Comparison of ENCODE assay signal across 10 cellular contexts in genomic region chr11:125262825-125263218, GRCh38.
A peak's percentile ranks its signal among the peaks of the same experiment; 100 is the strongest.
DNase-seq lines count a peak whose midpoint lies in the region; ATAC-seq and TF ChIP-seq lines count a peak whose summit lies in the region.
"Had no signal": no experiment of that assay in that cellular context is flagged by ENCODE, and none has a peak within 500 bp of the region (broad histone marks: within the 10 kb centered on the region; RNA-seq: fewer than 3 reads in every experiment).

No MANE protein-coding gene starts in this region.

- peaks cover 48% of the 10 kb centered on the region for H3K27me3 Mint-ChIP-seq in stimulated activated memory B cell treated with anti-CD40 and anti-IgM and Interleukin-4, amounts not matched to agents 10 μg/mL and 1 μg/mL and 100 μg/mL, for 72 hours

- TF ChIP-seq EP300 in upper lobe of left lung (IDR thresholded peaks at IDR 0.05): no peak

- H3K9me3 ChIP-seq in Panc1 (ENCODE audit: control insufficient read depth, insufficient read depth, low read depth, low read length): no peaks in the 10 kb centered on the region
- H3K9me3 ChIP-seq in mucosa of rectum (ENCODE audit: control insufficient read depth in 2 of 2, low read length in 2 of 2): no peaks in the 10 kb centered on the region
- no peaks in the 10 kb centered on the region for H3K9me3 ChIP-seq in upper lobe of left lung

- H3K4me3 ChIP-seq in Panc1 (ENCODE audit: low read depth in 2 of 2, low read length in 2 of 2) (no peak overlapping the region), foreskin fibroblast (ENCODE audit: low read depth in 1 of 2, low read length in 2 of 2) (no peak overlapping the region), mucosa of rectum (ENCODE audit: low read length in 2 of 2) (no peak overlapping the region), upper lobe of left lung (no peak overlapping the region)

- CTCF ChIA-PET in Panc1 (lab: Charles Lee): no interaction called here

- no peaks in the 10 kb centered on the region for H3K36me3 Mint-ChIP-seq in stimulated activated memory B cell treated with anti-CD40 and anti-IgM and Interleukin-4, amounts not matched to agents 10 μg/mL and 1 μg/mL and 100 μg/mL, for 72 hours
- H3K36me3 Mint-ChIP-seq: natural killer cell had no signal

- POLR2A ChIA-PET in Panc1 (lab: Charles Lee): no interaction called here

- no peak overlapping the region for H3K27ac Mint-ChIP-seq in stimulated activated memory B cell treated with anti-CD40 and anti-IgM and Interleukin-4, amounts not matched to agents 10 μg/mL and 1 μg/mL and 100 μg/mL, for 72 hours
- H3K27ac Mint-ChIP-seq: natural killer cell had no signal

- H3K9me3 Mint-ChIP-seq in stimulated activated memory B cell treated with anti-CD40 and anti-IgM and Interleukin-4, amounts not matched to agents 10 μg/mL and 1 μg/mL and 100 μg/mL, for 72 hours: no peaks in the 10 kb centered on the region
- H3K9me3 Mint-ChIP-seq: natural killer cell had no signal

- peaks cover 7% of the 10 kb centered on the region for H3K27me3 ChIP-seq in Panc1 (ENCODE audit: control insufficient read depth, insufficient read depth, low read length)
- peaks cover 2 to 3% of the 10 kb centered on the region in 2 donors for H3K27me3 ChIP-seq in mucosa of rectum (ENCODE audit: control insufficient read depth in 2 of 2, insufficient read depth in 2 of 2, low read length in 2 of 2)
- H3K27me3 ChIP-seq in upper lobe of left lung: peaks cover 0 to 7% (median 3%) of the 10 kb centered on the region in 4 donors

- H3K27ac ChIP-seq in Panc1 (ENCODE audit: low read length) (no peak overlapping the region), mucosa of rectum (ENCODE audit: low read depth in 2 of 2, low read length in 2 of 2) (peak overlapping the region; percentile 63 to 66), upper lobe of left lung (peak overlapping the region; percentile 53 to 67 (median 60))

- ATAC-seq in Panc1 (peak; percentile 51; the same call in 1 of the 2 replicates), upper lobe of left lung (ENCODE audit: low FRiP score in 2 of 2) (peak in 1 of 2 donors; percentile 40), HG03175 (IDR thresholded peaks at IDR 0.05; ENCODE audit: unreplicated experiment) (no peak)
- no peak for ATAC-seq in stimulated activated memory B cell treated with anti-CD40 and anti-IgM and Interleukin-4, amounts not matched to agents 10 μg/mL and 1 μg/mL and 100 μg/mL, for 72 hours
- ATAC-seq: natural killer cell had no signal

- intact Hi-C loops in Panc1 (cut with micrococcal nuclease; ENCODE audit: unreplicated experiment): no loop called here

- no peak for TF ChIP-seq POLR2A in upper lobe of left lung (IDR thresholded peaks at IDR 0.05)

- no peaks in the 10 kb centered on the region for H3K4me1 ChIP-seq in Panc1 (ENCODE audit: control insufficient read depth, insufficient read depth, low read length)
- H3K4me1 ChIP-seq in mucosa of rectum (ENCODE audit: control insufficient read depth in 2 of 2, insufficient read depth in 2 of 2, low read length in 2 of 2): peaks cover 0 to 4% of the 10 kb centered on the region in 2 donors
- peaks cover 6 to 23% (median 11%) of the 10 kb centered on the region in 4 donors for H3K4me1 ChIP-seq in upper lobe of left lung

- H3K9ac ChIP-seq in mucosa of rectum (ENCODE audit: low read depth in 1 of 2, low read length in 2 of 2): no peak overlapping the region

- in situ Hi-C loops in Panc1 (cut with HindIII; ENCODE audit: low pct_unique_long_range_greater_than_20kb, low sequenced_read_pairs): no loop called here

- no TSS peak for BruUV-seq in Panc1 (replicated peaks; lab: Mats Ljungman, UMichigan)

- H3K4me3 Mint-ChIP-seq in stimulated activated memory B cell treated with anti-CD40 and anti-IgM and Interleukin-4, amounts not matched to agents 10 μg/mL and 1 μg/mL and 100 μg/mL, for 72 hours: no peak overlapping the region
- H3K4me3 Mint-ChIP-seq: natural killer cell had no signal

- TF ChIP-seq CTCF in Panc1 (IDR thresholded peaks at IDR 0.05) (no peak), foreskin fibroblast (IDR thresholded peaks at IDR 0.05; ENCODE audit: low read depth, low read length) (no peak), upper lobe of left lung (IDR thresholded peaks at IDR 0.05) (no peak)

- no peaks in the 10 kb centered on the region for H3K4me1 Mint-ChIP-seq in stimulated activated memory B cell treated with anti-CD40 and anti-IgM and Interleukin-4, amounts not matched to agents 10 μg/mL and 1 μg/mL and 100 μg/mL, for 72 hours

- H3K36me3 ChIP-seq in Panc1 (ENCODE audit: control insufficient read depth, insufficient read depth, low read length): no peaks in the 10 kb centered on the region
- no peaks in the 10 kb centered on the region for H3K36me3 ChIP-seq in mucosa of rectum (ENCODE audit: control insufficient read depth in 2 of 2, insufficient read depth in 2 of 2, low read length in 2 of 2)
- H3K36me3 ChIP-seq in upper lobe of left lung: no peaks in the 10 kb centered on the region

- WGBS in upper lobe of left lung, 2 donors: 13 to 15% methylated on average over 9 to 10 of the region's 10 CpGs

- DNase-seq in Panc1 (ENCODE audit: low read depth, low spot score) (no peak), foreskin fibroblast (peak; percentile 15 to 35), upper lobe of left lung (no peak), NCI-H345 treated with DMSO at 0.1 percent for 48 hours (lab: John Stamatoyannopoulos, UW; ENCODE audit: unreplicated experiment) (no peak)
- DNase-seq in stimulated activated CD4-positive, alpha-beta T cell treated with anti-CD3 and anti-CD28 coated beads, Interleukin-12 subunit alpha, Interleukin-12 subunit beta, amount 100 ng/mL, for 4 hours: no peak
- DNase-seq: activated CD4-positive, alpha-beta T cell treated with anti-CD3 and anti-CD28 coated beads for 48 hours; natural killer cell had no signal

Comparison
In these comparisons a context has a peak if more than half of its experiments do, and no peak if none do; other contexts are left out.
1. DNase-seq: peak in foreskin fibroblast (2 of 2); none in Panc1 (single experiment), upper lobe of left lung (0 of 2), stimulated activated CD4-positive, alpha-beta T cell treated with anti-CD3 and anti-CD28 coated beads, Interleukin-12 subunit alpha, Interleukin-12 subunit beta, amount 100 ng/mL, for 4 hours (single experiment) and NCI-H345 treated with DMSO at 0.1 percent for 48 hours (single experiment).